Comparison of ENCODE assay signal across 14 cellular contexts in the genomic region with DNA sequence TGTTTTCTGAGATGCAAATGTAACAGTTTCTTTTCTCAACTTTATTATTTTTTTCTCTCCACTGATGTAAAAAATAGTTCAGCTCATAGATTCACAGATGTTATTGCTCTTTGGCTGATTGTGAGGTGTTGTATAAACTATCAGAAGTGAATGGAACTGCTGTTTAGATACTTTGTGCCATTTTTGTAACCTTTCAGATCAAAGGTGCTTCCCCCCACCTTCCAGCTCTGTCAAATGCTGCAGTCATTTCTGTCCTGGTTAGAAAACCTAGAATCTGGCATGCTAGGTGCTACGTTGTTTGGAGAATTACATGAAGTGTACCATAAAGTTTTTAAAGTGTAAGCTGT. TPM values are rescaled to one million over a fixed set of nuclear protein-coding genes. Genes with fewer than 3 reads are reported as not detected.
DNase-seq lines count a peak whose midpoint lies in the region; ATAC-seq and TF ChIP-seq lines count a peak whose summit lies in the region.
"Had no signal": no experiment of that assay in that cellular context is flagged by ENCODE, and none has a peak within 500 bp of the region (broad histone marks: within the 10 kb centered on the region; RNA-seq: fewer than 3 reads in every experiment).

No MANE protein-coding gene starts in this region.

- no peak for TF ChIP-seq CTCF in Calu3 (IDR thresholded peaks at IDR 0.05; ENCODE audit: unreplicated experiment)
- TF ChIP-seq CTCF in GM13977 (IDR thresholded peaks at IDR 0.05; ENCODE audit: extremely low read depth, insufficient read depth, missing control alignments), result no peak

- no peaks in the 10 kb centered on the region for H3K27me3 Mint-ChIP-seq in Calu3 (ENCODE audit: unreplicated experiment)
- no peaks in the 10 kb centered on the region for H3K27me3 Mint-ChIP-seq in activated T-helper 1 cell treated with anti-CD3 and anti-CD28 coated beads, Interleukin-12 subunit alpha, Interleukin-12 subunit beta, Interleukin-2, Interleukin-4 antibody, amounts not matched to agents 30 ng/mL and 10 ng/mL and 1 ng/mL, durations not matched to agents 14 hours and 24 hours and 36 hours (ENCODE audit: insufficient read depth)
- H3K27me3 Mint-ChIP-seq: memory B cell had no signal

- CTCF ChIA-PET in Calu3 (lab: Charles Lee), result no interaction called here

- ATAC-seq in GM18861 (IDR thresholded peaks at IDR 0.05; ENCODE audit: unreplicated experiment), result peak; percentile 25
- ATAC-seq in HG02885 (IDR thresholded peaks at IDR 0.05; ENCODE audit: poor library complexity, unreplicated experiment), result peak; percentile 28
- ATAC-seq in HG03135 (IDR thresholded peaks at IDR 0.05; ENCODE audit: unreplicated experiment), result no peak
- ATAC-seq: activated CD4-positive, CD25-positive, alpha-beta regulatory T cell treated with anti-CD3 and anti-CD28 coated beads, Interleukin-2, amount 50 U/mL, for 24 hours had no signal

- peak overlapping the region; percentile 22 for H3K27ac Mint-ChIP-seq in Calu3 (ENCODE audit: unreplicated experiment)
- H3K27ac Mint-ChIP-seq in activated T-helper 1 cell treated with anti-CD3 and anti-CD28 coated beads, Interleukin-12 subunit alpha, Interleukin-12 subunit beta, Interleukin-2, Interleukin-4 antibody, amounts not matched to agents 30 ng/mL and 10 ng/mL and 1 ng/mL, durations not matched to agents 14 hours and 24 hours and 36 hours, result peak overlapping the region; percentile 85
- H3K27ac Mint-ChIP-seq: memory B cell had no signal

- no TSS peak for BruUV-seq in Calu3 (replicated peaks; lab: Mats Ljungman, UMichigan)

- H3K4me3 Mint-ChIP-seq in Calu3 (ENCODE audit: low read depth, unreplicated experiment), result no peak overlapping the region
- H3K4me3 Mint-ChIP-seq in activated T-helper 1 cell treated with anti-CD3 and anti-CD28 coated beads, Interleukin-12 subunit alpha, Interleukin-12 subunit beta, Interleukin-2, Interleukin-4 antibody, amounts not matched to agents 30 ng/mL and 10 ng/mL and 1 ng/mL, durations not matched to agents 14 hours and 24 hours and 36 hours, result peak overlapping the region; percentile 62

- peaks cover 23% of the 10 kb centered on the region for H3K36me3 Mint-ChIP-seq in Calu3 (ENCODE audit: insufficient read depth, unreplicated experiment)
- peaks cover 3% of the 10 kb centered on the region for H3K36me3 Mint-ChIP-seq in activated T-helper 1 cell treated with anti-CD3 and anti-CD28 coated beads, Interleukin-12 subunit alpha, Interleukin-12 subunit beta, Interleukin-2, Interleukin-4 antibody, amounts not matched to agents 30 ng/mL and 10 ng/mL and 1 ng/mL, durations not matched to agents 14 hours and 24 hours and 36 hours (ENCODE audit: low read depth)
- H3K36me3 Mint-ChIP-seq: memory B cell had no signal

- intact Hi-C loops in Calu3 (cut with micrococcal nuclease; ENCODE audit: unreplicated experiment), result no loop called here
- intact Hi-C loops in activated T-helper 1 cell treated with anti-CD3 and anti-CD28 coated beads, Interleukin-12 subunit alpha, Interleukin-12 subunit beta, Interleukin-2, Interleukin-4 antibody, amounts not matched to agents 30 ng/mL and 10 ng/mL and 1 ng/mL, durations not matched to agents 14 hours and 24 hours and 36 hours (cut with micrococcal nuclease), result no loop called here

- no peaks in the 10 kb centered on the region for H3K9me3 Mint-ChIP-seq in Calu3 (ENCODE audit: low read depth, unreplicated experiment)
- H3K9me3 Mint-ChIP-seq in activated T-helper 1 cell treated with anti-CD3 and anti-CD28 coated beads, Interleukin-12 subunit alpha, Interleukin-12 subunit beta, Interleukin-2, Interleukin-4 antibody, amounts not matched to agents 30 ng/mL and 10 ng/mL and 1 ng/mL, durations not matched to agents 14 hours and 24 hours and 36 hours, result no peaks in the 10 kb centered on the region
- H3K9me3 Mint-ChIP-seq: memory B cell had no signal

- in situ Hi-C loops in GM13977 (cut with MboI; ENCODE audit: low pct_unique_long_range_greater_than_20kb, low sequenced_read_pairs, unreplicated experiment), result loop anchor here (10.0 to 25.0 kb wide), 2 partner anchors 194 to 297 kb away; no protein-coding TSS in a partner anchor

- H3K4me1 Mint-ChIP-seq in Calu3 (ENCODE audit: low read depth, unreplicated experiment), result peaks cover 12% of the 10 kb centered on the region
- H3K4me1 Mint-ChIP-seq in activated T-helper 1 cell treated with anti-CD3 and anti-CD28 coated beads, Interleukin-12 subunit alpha, Interleukin-12 subunit beta, Interleukin-2, Interleukin-4 antibody, amounts not matched to agents 30 ng/mL and 10 ng/mL and 1 ng/mL, durations not matched to agents 14 hours and 24 hours and 36 hours (ENCODE audit: low read depth), result peaks cover 72% of the 10 kb centered on the region

- DNase-seq in Calu3, result no peak
- DNase-seq in activated T-helper 1 cell treated with anti-CD3 and anti-CD28 coated beads, Interleukin-12 subunit alpha, Interleukin-12 subunit beta, Interleukin-2, Interleukin-4 antibody, amounts not matched to agents 30 ng/mL and 10 ng/mL and 1 ng/mL, durations not matched to agents 14 hours and 24 hours and 36 hours (ENCODE audit: low spot score), result no peak
- DNase-seq in dermis blood vessel endothelial cell, result no peak
- no peak for DNase-seq in occipital lobe (lab: John Stamatoyannopoulos, UW)
- no peak for DNase-seq in GM13977 (ENCODE audit: low spot score)
- DNase-seq: adrenal gland, NCI-H510A treated with DMSO at 0.1 percent for 48 hours, retina, upper lobe of left lung had no signal

RNA-seq across cellular contexts. Expression of gene WIPI1, which starts 1.7 kb away (rescaled TPM):
- total RNA-seq in Calu3 (2022) (37.0 and 43.4 TPM in 2 replicates), dermis blood vessel endothelial cell (60.2 and 65.5 TPM in 2 replicates), occipital lobe (10.5 TPM)
- 11.5 and 13.1 TPM in 2 replicates for total RNA-seq in activated T-helper 1 cell treated with anti-CD3 and anti-CD28 coated beads, Interleukin-12 subunit alpha, Interleukin-12 subunit beta, Interleukin-2, Interleukin-4 antibody, amounts not matched to agents 30 ng/mL and 10 ng/mL and 1 ng/mL, durations not matched to agents 14 hours and 24 hours and 36 hours

RNA-seq across cellular contexts. Expression of gene PRKAR1A, which starts 53.2 kb away (rescaled TPM):
- total RNA-seq in Calu3 (2022), result 239 and 248 TPM in 2 replicates
- 209 and 214 TPM in 2 replicates for total RNA-seq in activated T-helper 1 cell treated with anti-CD3 and anti-CD28 coated beads, Interleukin-12 subunit alpha, Interleukin-12 subunit beta, Interleukin-2, Interleukin-4 antibody, amounts not matched to agents 30 ng/mL and 10 ng/mL and 1 ng/mL, durations not matched to agents 14 hours and 24 hours and 36 hours
- total RNA-seq in dermis blood vessel endothelial cell, result 403 and 572 TPM in 2 replicates
- total RNA-seq in occipital lobe, result 405 TPM
